ENCODE assay signal across 9 cellular contexts in the genomic region with DNA sequence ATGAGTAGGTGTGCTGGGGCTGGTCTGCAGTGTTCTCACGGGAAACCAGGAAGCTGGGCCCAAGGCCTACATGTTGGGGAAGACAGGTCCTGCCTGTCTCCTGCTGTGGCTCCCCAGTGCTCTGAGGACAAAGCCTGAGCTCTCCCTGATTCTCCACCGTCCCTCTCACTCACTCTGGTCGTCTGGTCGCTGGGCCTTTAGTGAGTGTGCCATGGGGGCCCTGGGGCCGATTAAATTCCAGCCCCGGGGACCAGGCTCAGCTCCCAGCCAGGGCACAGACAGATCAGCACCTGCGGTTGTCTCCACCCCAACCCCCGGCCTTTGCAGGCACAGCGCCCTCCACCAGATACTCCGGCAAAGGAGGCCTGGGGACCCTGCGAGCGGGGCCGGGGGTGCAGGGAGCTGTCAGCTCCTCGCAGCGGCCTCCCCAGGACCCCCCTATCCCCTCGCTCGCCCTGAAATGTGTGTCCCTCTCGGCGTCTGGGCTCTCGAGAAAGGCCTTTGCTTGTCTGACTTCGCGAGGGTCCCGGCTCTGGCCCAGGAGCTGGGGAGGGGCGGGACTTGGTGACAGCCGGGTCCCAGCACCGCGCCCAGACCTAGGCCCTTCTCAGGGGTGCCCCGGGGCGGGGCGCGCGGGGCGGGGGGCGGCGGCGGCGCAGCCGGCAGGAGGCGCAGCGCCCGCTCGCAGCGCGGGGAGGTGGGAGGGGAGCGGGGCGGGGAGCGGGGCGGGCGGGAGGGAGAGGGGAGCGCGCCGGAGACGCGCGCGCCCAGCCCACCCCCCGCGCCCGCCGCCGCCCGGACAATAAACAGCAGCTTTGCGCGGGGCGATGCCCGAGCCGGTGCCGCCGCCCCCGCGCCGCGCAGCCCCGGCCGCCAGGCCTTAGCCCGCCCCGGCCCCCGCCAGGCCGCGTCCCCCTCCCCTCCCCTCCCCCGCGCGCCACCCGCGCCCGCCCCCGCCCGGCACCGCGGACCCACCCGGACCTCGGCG. TPM values are rescaled to one million over a fixed set of nuclear protein-coding genes. Genes with fewer than 3 reads are reported as not detected.
DNase-seq lines count a peak whose midpoint lies in the region; ATAC-seq, FAIRE-seq and TF ChIP-seq lines count a peak whose summit lies in the region.
"Had no signal": no experiment of that assay in that cellular context is flagged by ENCODE, and none has a peak within 500 bp of the region (broad histone marks: within the 10 kb centered on the region; RNA-seq: fewer than 3 reads in every experiment).

A gene with protein sequence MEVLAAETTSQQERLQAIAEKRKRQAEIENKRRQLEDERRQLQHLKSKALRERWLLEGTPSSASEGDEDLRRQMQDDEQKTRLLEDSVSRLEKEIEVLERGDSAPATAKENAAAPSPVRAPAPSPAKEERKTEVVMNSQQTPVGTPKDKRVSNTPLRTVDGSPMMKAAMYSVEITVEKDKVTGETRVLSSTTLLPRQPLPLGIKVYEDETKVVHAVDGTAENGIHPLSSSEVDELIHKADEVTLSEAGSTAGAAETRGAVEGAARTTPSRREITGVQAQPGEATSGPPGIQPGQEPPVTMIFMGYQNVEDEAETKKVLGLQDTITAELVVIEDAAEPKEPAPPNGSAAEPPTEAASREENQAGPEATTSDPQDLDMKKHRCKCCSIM (plus strand): TSS at position 782 of the 988 bp plus-strand sequence. CDS start 212 bp downstream, outside the sequence.

- TF ChIP-seq CTCF in C4-2B (conservative IDR thresholded peaks at IDR 0.05) (no peak), PC-3 (conservative IDR thresholded peaks at IDR 0.05; ENCODE audit: low read depth, low read length) (no peak), fibroblast of villous mesenchyme (IDR thresholded peaks at IDR 0.05; ENCODE audit: insufficient read depth, low read depth, low read length) (peak; percentile 13), omental fat pad (IDR thresholded peaks at IDR 0.05) (no peak)

- POLR2A ChIA-PET in PC-3 (lab: Charles Lee; ENCODE audit: unreplicated experiment), result no interaction called here

- no peaks in the 10 kb centered on the region for H4K20me1 ChIP-seq in PC-3 (ENCODE audit: low read length)

- no peaks in the 10 kb centered on the region for H3F3A ChIP-seq in PC-3 (ENCODE audit: low read length, unreplicated experiment)

- H3K36me3 ChIP-seq in PC-3 (ENCODE audit: low read depth, low read length), result no peaks in the 10 kb centered on the region

- no peaks in the 10 kb centered on the region for H3K9me2 ChIP-seq in PC-3 (replicated peaks; ENCODE audit: low read length)

- peak within 1 kb of the TSS; percentile 85 for H3K4me2 ChIP-seq in PC-3 (ENCODE audit: low read length)

- CTCF ChIA-PET in PC-3 (lab: Charles Lee), result interaction anchor here (0.6 kb wide), 1 partner anchor 76 kb away, joined by 3 read pairs; no protein-coding TSS in a partner anchor

- BruUV-seq in PC-3 (replicated peaks; lab: Mats Ljungman, UMichigan), result no TSS peak

- DNase-seq in PC-3 (peak; percentile 15), fibroblast of villous mesenchyme (ENCODE audit: low read depth) (no peak), omental fat pad (ENCODE audit: low spot score) (no peak), GM19239 (ENCODE audit: insufficient read length, low spot score) (no peak)
- no peak for DNase-seq in stimulated activated naive CD4-positive, alpha-beta T cell treated with Interleukin-2 at 50 U/mL for 16 hours (lab: John Stamatoyannopoulos, UW)

- no peak within 1 kb of the TSS for H3K9ac ChIP-seq in PC-3 (ENCODE audit: low read length)

- H3K9me3 ChIP-seq in PC-3 (ENCODE audit: low read length), result no peaks in the 10 kb centered on the region

- intact Hi-C loops in PC-3 (cut with micrococcal nuclease), result no loop called here

- H3K27me3 ChIP-seq in PC-3 (ENCODE audit: low read length), result no peaks in the 10 kb centered on the region

- no peaks in the 10 kb centered on the region for H3K79me2 ChIP-seq in PC-3 (ENCODE audit: low read length)

- peak within 1 kb of the TSS; percentile 67 for H2AFZ ChIP-seq in PC-3 (ENCODE audit: low read length)

- FAIRE-seq in GM19239 (lab: Jason Lieb, UNC), result no peak

- H3K4me3 ChIP-seq in PC-3 (ENCODE audit: low read length), result peak within 1 kb of the TSS; percentile 65
- H3K4me3 ChIP-seq in fibroblast of villous mesenchyme (ENCODE audit: low read depth, low read length), result peak within 1 kb of the TSS; percentile 57

- peak; percentile 51 for ATAC-seq in PC-3
- peak; percentile 58 for ATAC-seq in omental fat pad (ENCODE audit: low FRiP score)
- ATAC-seq in GM21723 (IDR thresholded peaks at IDR 0.05; ENCODE audit: unreplicated experiment), result no peak
- no peak for ATAC-seq in HG03097 (IDR thresholded peaks at IDR 0.05; ENCODE audit: low FRiP score, unreplicated experiment)

- H3K27ac ChIP-seq in C4-2B, result peak within 1 kb of the TSS; percentile 5
- H3K27ac ChIP-seq in PC-3 (ENCODE audit: low read length), result no peak within 1 kb of the TSS

- no peaks in the 10 kb centered on the region for H3K4me1 ChIP-seq in PC-3 (ENCODE audit: insufficient read depth, low read length)

RNA-seq across cellular contexts. Expression of the gene that starts here (rescaled TPM):
- total RNA-seq in PC-3 (2014; rRNA removed), result 10.8 and 13.0 TPM in 2 replicates
- total RNA-seq in fibroblast of villous mesenchyme, result 0.32 and 1.7 TPM in 2 replicates
- 100 to 1,000 TPM in 1 of 4 donors, 10 to 100 TPM in 3; 44.6 to 119 (median 54.8) TPM for total RNA-seq in omental fat pad
- total RNA-seq: T-helper 1 cell treated with Interleukin-12 subunit alpha and Interleukin-12 subunit beta and Interleukin-4 antibody, amounts not matched to agents 30 ng/mL and 1 ng/mL, for 36 hours had no signal

Comparison
In these comparisons a context has a peak if more than half of its experiments do, and no peak if none do; other contexts are left out.
1. ATAC-seq: peak in PC-3 (single experiment) and omental fat pad (single experiment); none in GM21723 (single experiment) and HG03097 (single experiment).